Comparison of ENCODE assay signal across 35 cellular contexts in the genomic region with DNA sequence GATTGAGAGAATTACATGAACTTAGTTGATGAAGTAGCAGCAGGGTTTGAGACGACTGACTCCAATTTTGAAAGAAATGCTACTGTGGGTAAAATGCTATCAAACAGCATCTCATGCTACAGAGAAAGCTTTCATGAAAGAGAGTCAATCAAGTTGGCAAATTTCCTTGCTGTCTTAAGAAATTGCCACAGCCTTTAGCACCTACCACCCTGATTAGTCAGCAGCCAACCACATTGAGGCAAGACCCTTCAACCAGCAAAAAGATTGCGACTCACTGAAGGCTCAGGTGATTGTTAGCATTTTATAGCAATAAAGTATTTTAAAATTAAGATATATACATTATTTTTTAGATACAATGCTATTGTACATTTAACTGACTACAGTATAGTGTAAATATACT.
DNase-seq lines count a peak whose midpoint lies in the region; ATAC-seq and TF ChIP-seq lines count a peak whose summit lies in the region.
"Had no signal": no experiment of that assay in that cellular context is flagged by ENCODE, and none has a peak within 500 bp of the region (broad histone marks: within the 10 kb centered on the region; RNA-seq: fewer than 3 reads in every experiment).

No MANE protein-coding gene starts in this region.

- H3K4me3 ChIP-seq in breast epithelium = no peak overlapping the region
- H3K4me3 ChIP-seq: cardiac muscle cell, HAP-1, right atrium auricular region, SK-N-MC, smooth muscle cell, thyroid gland, uterus had no signal

- POLR2A ChIA-PET in MCF 10A (lab: Yijun Ruan, JAX) = no interaction called here

- TF ChIP-seq POLR2A in breast epithelium (IDR thresholded peaks at IDR 0.05) = no peak

- no peaks in the 10 kb centered on the region for H3K27me3 ChIP-seq in breast epithelium
- H3K27me3 ChIP-seq: cardiac muscle cell, right atrium auricular region, thyroid gland, uterus had no signal

- no peak for TF ChIP-seq CTCF in MCF 10A (IDR thresholded peaks at IDR 0.05; ENCODE audit: unreplicated experiment)
- TF ChIP-seq CTCF in breast epithelium (IDR thresholded peaks at IDR 0.05) = no peak

- peaks cover 18% of the 10 kb centered on the region for H3K4me1 Mint-ChIP-seq in MCF 10A (ENCODE audit: insufficient read depth, unreplicated experiment)
- peaks cover 37% of the 10 kb centered on the region for H3K4me1 Mint-ChIP-seq in central memory CD8-positive, alpha-beta T cell
- peaks cover 10% of the 10 kb centered on the region for H3K4me1 Mint-ChIP-seq in activated naive CD8-positive, alpha-beta T cell treated with anti-CD3 and anti-CD28 coated beads, Interleukin-2, amount 50 U/mL, for 24 hours
- H3K4me1 Mint-ChIP-seq: activated T-helper 17 cell treated with anti-CD3 and anti-CD28 coated beads, Interleukin-2, amount 50 U/mL, for 72 hours; memory B cell had no signal

- no peaks in the 10 kb centered on the region for H3K36me3 ChIP-seq in breast epithelium
- H3K36me3 ChIP-seq: cardiac muscle cell, HAP-1, right atrium auricular region, thyroid gland, uterus had no signal

- DNase-seq in MCF 10A (ENCODE audit: unreplicated experiment) (peak; percentile 27), breast epithelium (ENCODE audit: low spot score in 2 of 2) (no peak), NOMO-1 treated with DMSO at 0.1 percent for 48 hours (lab: John Stamatoyannopoulos, UW; ENCODE audit: unreplicated experiment) (peak; percentile 43), cerebellar nuclear complex (lab: John Stamatoyannopoulos, UW) (no peak), EL (no peak)
- peak in 1 of 2 donors; percentile 27 for DNase-seq in central memory CD8-positive, alpha-beta T cell (ENCODE audit: low spot score in 2 of 2)
- no peak for DNase-seq in activated naive CD8-positive, alpha-beta T cell treated with anti-CD3 and anti-CD28 coated beads, Interleukin-2, amount 50 U/mL, for 24 hours
- DNase-seq: activated CD4-positive, alpha-beta memory T cell treated with anti-CD3 and anti-CD28 coated beads for 36 hours; activated CD4-positive, CD25-positive, alpha-beta regulatory T cell treated with anti-CD3 and anti-CD28 coated beads, Interleukin-2, amount 50 U/mL, for 72 hours; anterior cingulate cortex; cortex of kidney; effector memory CD4-positive, alpha-beta T cell; erythroblast; glutamatergic neuron; Karpas-422; NCI-H2107; NCI-H345; NCI-H69; OCI-M1; stimulated activated CD4-positive, alpha-beta T cell treated with anti-CD3 and anti-CD28 coated beads, Interleukin-2, amount 100 ng/mL, for 24 hours; T-helper 17 cell; thyroid gland; uterus had no signal

- no TSS peak for BruUV-seq in MCF 10A (replicated peaks; lab: Mats Ljungman, UMichigan)

- H3K36me3 Mint-ChIP-seq in MCF 10A (ENCODE audit: insufficient read depth, unreplicated experiment) = no peaks in the 10 kb centered on the region
- no peaks in the 10 kb centered on the region for H3K36me3 Mint-ChIP-seq in central memory CD8-positive, alpha-beta T cell (ENCODE audit: insufficient read depth)
- no peaks in the 10 kb centered on the region for H3K36me3 Mint-ChIP-seq in activated naive CD8-positive, alpha-beta T cell treated with anti-CD3 and anti-CD28 coated beads, Interleukin-2, amount 50 U/mL, for 24 hours (ENCODE audit: low read depth)
- H3K36me3 Mint-ChIP-seq: activated naive CD4-positive, alpha-beta T cell treated with anti-CD3 and anti-CD28 coated beads, Interleukin-2, amount 50 U/mL, for 72 hours had no signal

- H3K4me3 Mint-ChIP-seq in MCF 10A (ENCODE audit: unreplicated experiment) = no peak overlapping the region
- peak overlapping the region; percentile 14 for H3K4me3 Mint-ChIP-seq in central memory CD8-positive, alpha-beta T cell
- H3K4me3 Mint-ChIP-seq in activated naive CD8-positive, alpha-beta T cell treated with anti-CD3 and anti-CD28 coated beads, Interleukin-2, amount 50 U/mL, for 24 hours = no peak overlapping the region
- H3K4me3 Mint-ChIP-seq: activated CD4-positive, alpha-beta memory T cell treated with anti-CD3 and anti-CD28 coated beads for 36 hours; activated T-helper 17 cell treated with anti-CD3 and anti-CD28 coated beads, Interleukin-2, amount 50 U/mL, for 72 hours; memory B cell; T-helper 17 cell had no signal

- intact Hi-C loops in MCF 10A (cut with micrococcal nuclease) (no loop called here), breast epithelium (cut with DNase I; ENCODE audit: low total_unique reads) (no loop called here)

- no peaks in the 10 kb centered on the region for H3K9me3 Mint-ChIP-seq in MCF 10A (ENCODE audit: unreplicated experiment)
- H3K9me3 Mint-ChIP-seq in central memory CD8-positive, alpha-beta T cell = no peaks in the 10 kb centered on the region
- peaks cover 4% of the 10 kb centered on the region for H3K9me3 Mint-ChIP-seq in activated naive CD8-positive, alpha-beta T cell treated with anti-CD3 and anti-CD28 coated beads, Interleukin-2, amount 50 U/mL, for 24 hours
- H3K9me3 Mint-ChIP-seq: activated T-helper 17 cell treated with anti-CD3 and anti-CD28 coated beads, Interleukin-2, amount 50 U/mL, for 72 hours had no signal

- ATAC-seq in central memory CD8-positive, alpha-beta T cell (replicated peaks; ENCODE audit: extremely low read depth, poor library complexity, severe bottlenecking) = peak; percentile 92
- ATAC-seq in activated naive CD8-positive, alpha-beta T cell treated with anti-CD3 and anti-CD28 coated beads, Interleukin-2, amount 50 U/mL, for 24 hours = no peak
- ATAC-seq in GM21529 (IDR thresholded peaks at IDR 0.05; ENCODE audit: unreplicated experiment) = no peak
- ATAC-seq: activated naive CD4-positive, alpha-beta T cell treated with anti-CD3 and anti-CD28 coated beads, Interleukin-2, amount 50 U/mL, for 72 hours; activated T-helper 17 cell treated with anti-CD3 and anti-CD28 coated beads, Interleukin-2, amount 50 U/mL, for 72 hours; HepG2; left lobe of liver; T-helper 17 cell had no signal

- no peaks in the 10 kb centered on the region for H3K27me3 Mint-ChIP-seq in MCF 10A (ENCODE audit: insufficient read depth, unreplicated experiment)
- H3K27me3 Mint-ChIP-seq in central memory CD8-positive, alpha-beta T cell = no peaks in the 10 kb centered on the region
- no peaks in the 10 kb centered on the region for H3K27me3 Mint-ChIP-seq in activated naive CD8-positive, alpha-beta T cell treated with anti-CD3 and anti-CD28 coated beads, Interleukin-2, amount 50 U/mL, for 24 hours
- H3K27me3 Mint-ChIP-seq: activated CD4-positive, alpha-beta memory T cell treated with anti-CD3 and anti-CD28 coated beads for 36 hours; activated T-helper 17 cell treated with anti-CD3 and anti-CD28 coated beads, Interleukin-2, amount 50 U/mL, for 72 hours; T-helper 17 cell had no signal

- peaks cover 0 to 4% of the 10 kb centered on the region in 2 donors for H3K9me3 ChIP-seq in breast epithelium
- H3K9me3 ChIP-seq: HAP-1, thyroid gland, uterus had no signal

- H3K27ac Mint-ChIP-seq in MCF 10A (ENCODE audit: low read depth, unreplicated experiment) = no peak overlapping the region
- peak overlapping the region; percentile 66 for H3K27ac Mint-ChIP-seq in central memory CD8-positive, alpha-beta T cell (ENCODE audit: low read depth)
- no peak overlapping the region for H3K27ac Mint-ChIP-seq in activated naive CD8-positive, alpha-beta T cell treated with anti-CD3 and anti-CD28 coated beads, Interleukin-2, amount 50 U/mL, for 24 hours
- H3K27ac Mint-ChIP-seq: activated CD4-positive, alpha-beta memory T cell treated with anti-CD3 and anti-CD28 coated beads for 36 hours; activated naive CD4-positive, alpha-beta T cell treated with anti-CD3 and anti-CD28 coated beads, Interleukin-2, amount 50 U/mL, for 72 hours; activated T-helper 17 cell treated with anti-CD3 and anti-CD28 coated beads, Interleukin-2, amount 50 U/mL, for 72 hours; memory B cell; T-helper 17 cell had no signal

- CTCF ChIA-PET in MCF 10A (lab: Yijun Ruan, JAX) = no interaction called here

- no peak overlapping the region for H3K27ac ChIP-seq in breast epithelium
- H3K27ac ChIP-seq: cardiac muscle cell, parathyroid adenoma, right atrium auricular region, SK-N-MC, thyroid gland, uterus had no signal

- no peaks in the 10 kb centered on the region for H3K4me1 ChIP-seq in breast epithelium
- H3K4me1 ChIP-seq: HAP-1, parathyroid adenoma, right atrium auricular region, thyroid gland, uterus had no signal

Comparison
In these comparisons a context has a peak if more than half of its experiments do, and no peak if none do; other contexts are left out.
1. DNase-seq: peak in MCF 10A (single experiment) and NOMO-1 treated with DMSO at 0.1 percent for 48 hours (single experiment); none in breast epithelium (0 of 2), activated naive CD8-positive, alpha-beta T cell treated with anti-CD3 and anti-CD28 coated beads, Interleukin-2, amount 50 U/mL, for 24 hours (single experiment), cerebellar nuclear complex (0 of 2) and EL (single experiment).